Comparison of ENCODE assay signal across 15 cellular contexts in the genomic region with DNA sequence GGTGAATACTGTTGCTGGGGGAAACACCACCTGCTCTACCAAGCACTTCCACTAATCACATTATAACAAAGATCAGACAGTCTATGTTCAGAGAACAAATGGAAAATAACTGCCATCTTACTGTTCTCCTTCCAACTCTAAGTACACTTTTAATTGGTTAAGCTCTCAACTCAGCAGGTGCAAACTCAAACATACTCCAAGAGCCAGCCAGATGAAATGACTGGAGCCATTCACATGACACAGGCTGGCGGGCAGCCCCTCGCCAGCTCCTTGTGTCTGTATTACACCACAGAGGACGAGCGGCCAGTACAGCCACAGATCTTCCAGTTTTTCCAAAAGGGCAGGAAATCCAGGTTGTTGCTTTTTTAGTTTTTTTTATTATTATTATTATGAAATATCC. TPM values are rescaled to one million over a fixed set of nuclear protein-coding genes. Genes with fewer than 3 reads are reported as not detected.
DNase-seq lines count a peak whose midpoint lies in the region; ATAC-seq, FAIRE-seq and TF ChIP-seq lines count a peak whose summit lies in the region.
"Had no signal": no experiment of that assay in that cellular context is flagged by ENCODE, and none has a peak within 500 bp of the region (broad histone marks: within the 10 kb centered on the region; RNA-seq: fewer than 3 reads in every experiment).

No MANE protein-coding gene starts in this region.

- no peak overlapping the region for H3K9ac ChIP-seq in endothelial cell of umbilical vein (replicated peaks; ENCODE audit: extremely low read depth, insufficient read depth, low read length)

- H3K9me3 ChIP-seq in endothelial cell of umbilical vein (replicated peaks; ENCODE audit: control insufficient read depth, insufficient read depth, low read length), result no peaks in the 10 kb centered on the region
- H3K9me3 ChIP-seq: esophagus muscularis mucosa, neutrophil had no signal

- H3K4me3 ChIP-seq in endothelial cell of umbilical vein (replicated peaks in 1 of 3; ENCODE audit: insufficient read depth in 1 of 3, low read depth in 1 of 3, low read length in 3 of 3), result no peak overlapping the region
- H3K4me3 ChIP-seq: esophagus muscularis mucosa, SK-N-MC had no signal

- dilution Hi-C loops in endothelial cell of umbilical vein (cut with MboI; ENCODE audit: extremely low pct_ligation_motif_present, low sequenced_read_pairs), result no loop called here

- peak; percentile 94 for DNase-seq in DMS79 (lab: John Stamatoyannopoulos, UW)
- DNase-seq in NCI-H2227 (lab: John Stamatoyannopoulos, UW; ENCODE audit: unreplicated experiment), result peak; percentile 67
- DNase-seq in endothelial cell of umbilical vein (ENCODE audit: low read depth, low spot score), result peak; percentile 12
- peak; percentile 29 for DNase-seq in occipital lobe (lab: John Stamatoyannopoulos, UW)
- DNase-seq in RWPE1 (ENCODE audit: low spot score), result no peak
- DNase-seq in stimulated activated naive CD4-positive, alpha-beta T cell (lab: John Stamatoyannopoulos, UW), result no peak
- DNase-seq in germinal center (ENCODE audit: low spot score), result no peak
- DNase-seq: activated CD4-positive, CD25-positive, alpha-beta regulatory T cell treated with anti-CD3 and anti-CD28 coated beads, Interleukin-2, amount 50 U/mL, for 72 hours; cerebellar nuclear complex; NCI-H146; trophoblast cell had no signal

- H3K27ac ChIP-seq in endothelial cell of umbilical vein (ENCODE audit: insufficient read depth, low read depth, low read length), result no peak overlapping the region
- no peak overlapping the region for H3K27ac ChIP-seq in RWPE1
- H3K27ac ChIP-seq: esophagus muscularis mucosa, neutrophil, SK-N-MC had no signal

- TF ChIP-seq CTCF in endothelial cell of umbilical vein (IDR thresholded peaks at IDR 0.05; ENCODE audit: extremely low read depth in 1 of 2, insufficient read depth in 1 of 2, low read depth in 1 of 2, low read length in 2 of 2) (no peak), RWPE1 (conservative IDR thresholded peaks at IDR 0.05; ENCODE audit: low read depth) (no peak)

- no peak overlapping the region for H3K4me2 ChIP-seq in endothelial cell of umbilical vein (ENCODE audit: insufficient read depth, low read length)

- no peaks in the 10 kb centered on the region for H4K20me1 ChIP-seq in endothelial cell of umbilical vein (replicated peaks; ENCODE audit: control insufficient read depth, extremely low read depth, insufficient read depth, low read length)

- no peaks in the 10 kb centered on the region for H3K9me1 ChIP-seq in endothelial cell of umbilical vein (replicated peaks; ENCODE audit: control insufficient read depth, extremely low read depth, insufficient read depth, low read length)

- no TSS peak for BruUV-seq in endothelial cell of umbilical vein (replicated peaks; lab: Mats Ljungman, UMichigan)

- H3K27me3 ChIP-seq in endothelial cell of umbilical vein (ENCODE audit: control insufficient read depth in 2 of 2, insufficient read depth in 2 of 2, low read length in 2 of 2), result no peaks in the 10 kb centered on the region
- H3K27me3 ChIP-seq: esophagus muscularis mucosa had no signal

- FAIRE-seq in endothelial cell of umbilical vein (lab: Jason Lieb, UNC), result no peak

- ATAC-seq in GM18907 (IDR thresholded peaks at IDR 0.05; ENCODE audit: unreplicated experiment), result no peak

- POLR2A ChIA-PET in endothelial cell of umbilical vein (lab: Charles Lee), result no interaction called here
- POLR2A ChIA-PET in RWPE1 (lab: Yijun Ruan, JAX; ENCODE audit: low non-redundant PET), result no interaction called here

- no peaks in the 10 kb centered on the region for H3K36me3 ChIP-seq in endothelial cell of umbilical vein (ENCODE audit: control insufficient read depth in 2 of 2, extremely low read depth in 1 of 2, insufficient read depth in 2 of 2, low read length in 2 of 2)
- H3K36me3 ChIP-seq: esophagus muscularis mucosa, neutrophil had no signal

- intact Hi-C loops in endothelial cell of umbilical vein (cut with micrococcal nuclease), result no loop called here

- TF ChIP-seq POLR2A in endothelial cell of umbilical vein (IDR thresholded peaks at IDR 0.05; ENCODE audit: low read depth, low read length), result no peak

- CTCF ChIA-PET in endothelial cell of umbilical vein (lab: Charles Lee) (interaction anchor here (1.6 to 5.7 kb wide), 3 partner anchors 13 to 270 kb away, joined by 3 to 44 read pairs (median 10); no protein-coding TSS in a partner anchor), RWPE1 (lab: Yijun Ruan, JAX) (interaction anchor here (1.0 kb wide), 1 partner anchor 9 kb away, joined by 3 read pairs; no protein-coding TSS in a partner anchor)

- H2AFZ ChIP-seq in endothelial cell of umbilical vein (ENCODE audit: low read depth, low read length), result no peak overlapping the region

- H3K4me1 ChIP-seq in endothelial cell of umbilical vein (ENCODE audit: control insufficient read depth, extremely low read depth, insufficient read depth, low read length), result no peaks in the 10 kb centered on the region

- H3K79me2 ChIP-seq in endothelial cell of umbilical vein (ENCODE audit: control insufficient read depth, insufficient read depth, low read length), result no peaks in the 10 kb centered on the region

TF ChIP-seq in endothelial cell of umbilical vein, 7 proteins besides CTCF, POLR2A, EP300 and RAD21:
- no peak for TF ChIP-seq FOS (IDR thresholded peaks at IDR 0.05; ENCODE audit: borderline replicate concordance, insufficient read depth, low read length)
- no peak for TF ChIP-seq POLR2AphosphoS5 (IDR thresholded peaks at IDR 0.05; ENCODE audit: insufficient read depth, low read depth, low read length)
- TF ChIP-seq EZH2 (IDR thresholded peaks at IDR 0.05; ENCODE audit: borderline replicate concordance, low read depth, low read length, severe bottlenecking), result no peak
- TF ChIP-seq MYC (IDR thresholded peaks at IDR 0.05; ENCODE audit: low read depth, low read length), result no peak
- TF ChIP-seq, protein P1, sequence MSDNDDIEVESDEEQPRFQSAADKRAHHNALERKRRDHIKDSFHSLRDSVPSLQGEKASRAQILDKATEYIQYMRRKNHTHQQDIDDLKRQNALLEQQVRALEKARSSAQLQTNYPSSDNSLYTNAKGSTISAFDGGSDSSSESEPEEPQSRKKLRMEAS (IDR thresholded peaks at IDR 0.05; ENCODE audit: insufficient read depth, insufficient read length), result no peak
- TF ChIP-seq GATA2 (IDR thresholded peaks at IDR 0.05; ENCODE audit: insufficient read depth, insufficient read length, low read depth, low read length), result no peak
- no peak for TF ChIP-seq JUN (IDR thresholded peaks at IDR 0.05; ENCODE audit: borderline replicate concordance, insufficient read depth, insufficient read length, low read depth)

RNA-seq across cellular contexts. Expression of a gene that starts 16.1 kb away (rescaled TPM):
- total RNA-seq in endothelial cell of umbilical vein (34.9 and 36.4 TPM in 2 replicates), occipital lobe (83.4 TPM)
- 3.6 and 4.1 TPM in 2 replicates for polyA plus RNA-seq in endothelial cell of umbilical vein
- 2.8 and 3.2 TPM in 2 replicates for polyA plus RNA-seq in endothelial cell of umbilical vein (2011; cell fraction: cytosol; rRNA removed)
- polyA plus RNA-seq in endothelial cell of umbilical vein (2011; cell fraction: nucleus; rRNA removed), result 12.1 and 14.6 TPM in 2 replicates
- polyA plus RNA-seq in endothelial cell of umbilical vein (2012), result 2.2 and 4.5 TPM in 2 replicates
- 27.2 and 27.5 TPM in 2 replicates for polyA minus RNA-seq in endothelial cell of umbilical vein
- polyA minus RNA-seq in endothelial cell of umbilical vein (2011; cell fraction: cytosol; rRNA and poly(A)+ RNA removed), result 54.1 TPM
- polyA minus RNA-seq in endothelial cell of umbilical vein (2011; cell fraction: nucleus; rRNA and poly(A)+ RNA removed), result 26.8 and 34.6 TPM in 2 replicates

Comparison
In these comparisons a context has a peak if more than half of its experiments do, and no peak if none do; other contexts are left out.
1. DNase-seq: peak in DMS79 (single experiment), NCI-H2227 (single experiment), endothelial cell of umbilical vein (single experiment) and occipital lobe (single experiment); none in RWPE1 (single experiment), stimulated activated naive CD4-positive, alpha-beta T cell (0 of 6) and germinal center (single experiment).